ENCODE assay signal across 8 cellular contexts in genomic region chr19:13277104-13277809, GRCh38.
DNase-seq lines count a peak whose midpoint lies in the region; ATAC-seq and TF ChIP-seq lines count a peak whose summit lies in the region.

No MANE protein-coding gene starts in this region.

- H3K4me1 ChIP-seq in Loucy (ENCODE audit: insufficient read depth, low read length, poor library complexity, severe bottlenecking) (peaks cover 5% of the 10 kb centered on the region), cardiac muscle cell (ENCODE audit: low read depth) (no peaks in the 10 kb centered on the region)

- H3K9me3 ChIP-seq in Loucy (ENCODE audit: insufficient read depth, low read depth, low read length) (no peaks in the 10 kb centered on the region), cardiac muscle cell (ENCODE audit: low read depth) (no peaks in the 10 kb centered on the region)

- no peaks in the 10 kb centered on the region for H4K20me1 ChIP-seq in Loucy (ENCODE audit: insufficient read depth, low read length, poor library complexity, severe bottlenecking)

- peak overlapping the region; percentile 100 for H2AFZ ChIP-seq in Loucy (ENCODE audit: low read length)

- H3K9ac ChIP-seq in Loucy (ENCODE audit: low read depth, low read length, poor library complexity, severe bottlenecking), result peak overlapping the region; percentile 63

- DNase-seq in NCI-H510A treated with DMSO at 0.1 percent for 48 hours (lab: John Stamatoyannopoulos, UW), result peak; percentile 66
- no peak for DNase-seq in NCI-H510A (lab: John Stamatoyannopoulos, UW)
- DNase-seq in SKM-1 treated with dmso at 0.1 percent for 144 hours (lab: John Stamatoyannopoulos, UW; ENCODE audit: unreplicated experiment), result peak; percentile 80
- peak; percentile 55 for DNase-seq in activated naive CD4-positive, alpha-beta T cell treated with anti-CD3 and anti-CD28 coated beads, Interleukin-2, amount 50 U/mL, for 16 hours
- peak; percentile 73 to 82 for DNase-seq in cardiac muscle cell (ENCODE audit: low read depth in 1 of 2, low spot score in 1 of 2)
- peak; percentile 77 for DNase-seq in retina

- no peaks in the 10 kb centered on the region for H3K27me3 ChIP-seq in Loucy (ENCODE audit: insufficient read depth, low read length, poor library complexity, severe bottlenecking)
- no peaks in the 10 kb centered on the region for H3K27me3 ChIP-seq in cardiac muscle cell

- peak; percentile 79 for TF ChIP-seq CTCF in Loucy (conservative IDR thresholded peaks at IDR 0.05; ENCODE audit: low read length)
- TF ChIP-seq CTCF in cardiac muscle cell (IDR thresholded peaks at IDR 0.05; ENCODE audit: low read depth, low read length), result peak; percentile 53

- peak overlapping the region; percentile 94 for H3K4me2 ChIP-seq in Loucy (ENCODE audit: low read depth, low read length, poor library complexity, severe bottlenecking)

- H3K36me3 ChIP-seq in Loucy (ENCODE audit: insufficient read depth, low read length), result no peaks in the 10 kb centered on the region
- H3K36me3 ChIP-seq in cardiac muscle cell, result no peaks in the 10 kb centered on the region

- ATAC-seq in HG02840 (IDR thresholded peaks at IDR 0.05; ENCODE audit: low FRiP score, unreplicated experiment), result no peak

- H3K79me2 ChIP-seq in Loucy (ENCODE audit: insufficient read depth, low read length), result no peaks in the 10 kb centered on the region

- no peaks in the 10 kb centered on the region for H3F3A ChIP-seq in Loucy (ENCODE audit: low read depth)

- peak overlapping the region; percentile 63 for H3K4me3 ChIP-seq in Loucy (ENCODE audit: low read length, poor library complexity, severe bottlenecking)
- H3K4me3 ChIP-seq in cardiac muscle cell, result no peak overlapping the region

- no peak overlapping the region for H3K27ac ChIP-seq in cardiac muscle cell

- no peaks in the 10 kb centered on the region for H3K9me2 ChIP-seq in Loucy (replicated peaks; ENCODE audit: low read depth, low read length)
